Comparison of ENCODE assay signal across 8 cellular contexts in the genomic region with DNA sequence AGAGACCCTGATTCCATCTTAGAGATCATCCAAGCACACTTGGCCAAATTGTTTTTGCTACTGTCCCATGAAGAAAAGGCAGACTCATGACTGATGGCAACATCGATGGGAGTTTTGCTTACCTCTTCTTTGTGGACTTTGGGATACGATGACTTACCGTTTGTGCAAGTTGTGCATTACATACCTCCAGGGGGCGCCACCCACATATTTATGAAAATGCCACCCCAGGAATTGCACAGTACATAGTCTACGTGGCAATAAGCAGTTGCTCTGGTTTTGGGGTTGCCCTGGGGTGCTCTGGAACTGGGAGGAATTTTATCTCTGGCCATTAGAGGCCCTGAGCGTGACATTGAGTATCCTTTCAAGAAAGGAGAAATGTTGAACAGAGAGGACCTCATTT.
DNase-seq lines count a peak whose midpoint lies in the region; ATAC-seq and TF ChIP-seq lines count a peak whose summit lies in the region.
"Not testable (repeated sequence)": the region's sequence is repeated elsewhere in the genome, so short reads cannot be mapped to it uniquely, and the experiment has no call there.

No MANE protein-coding gene starts in this region.

- not testable (repeated sequence) for H3K27me3 Mint-ChIP-seq in Caco-2 (ENCODE audit: insufficient read depth, unreplicated experiment); activated CD4-positive, alpha-beta T cell treated with anti-CD3 and anti-CD28 coated beads, Interleukin-2, amount 10 ng/mL, durations not matched to agents 24 days and 14 days

- H2AFZ ChIP-seq in KMS-11 (ENCODE audit: low read depth); PC-3 (ENCODE audit: low read length): not testable (repeated sequence)

- H3F3A ChIP-seq in PC-3 (ENCODE audit: low read length, unreplicated experiment), result not testable (repeated sequence)

- not testable (repeated sequence) for H3K27ac Mint-ChIP-seq in Caco-2 (ENCODE audit: unreplicated experiment); activated CD4-positive, alpha-beta T cell treated with anti-CD3 and anti-CD28 coated beads, Interleukin-2, amount 10 ng/mL, durations not matched to agents 24 days and 14 days

- not testable (repeated sequence) for H3K9ac ChIP-seq in KMS-11; PC-3 (ENCODE audit: low read length); adipocyte (ENCODE audit: low read length)

- not testable (repeated sequence) for H3K4me3 Mint-ChIP-seq in Caco-2 (ENCODE audit: unreplicated experiment); activated CD4-positive, alpha-beta T cell treated with anti-CD3 and anti-CD28 coated beads, Interleukin-2, amount 10 ng/mL, durations not matched to agents 24 days and 14 days

- H3K9me2 ChIP-seq in PC-3 (replicated peaks; ENCODE audit: low read length), result not testable (repeated sequence)

- H3K4me2 ChIP-seq in KMS-11; PC-3 (ENCODE audit: low read length): not testable (repeated sequence)

- H3K36me3 ChIP-seq in Caco-2 (ENCODE audit: control insufficient read depth, insufficient read depth, low read length); KMS-11 (ENCODE audit: insufficient read depth); PC-3 (ENCODE audit: low read depth, low read length); adipocyte (ENCODE audit: control insufficient read depth, insufficient read depth, low read length, severe bottlenecking); cardiac muscle cell: not testable (repeated sequence)

- not testable (repeated sequence) for H3K79me2 ChIP-seq in KMS-11 (ENCODE audit: insufficient read depth, low read depth); PC-3 (ENCODE audit: low read length)

- CTCF ChIA-PET in Caco-2 (lab: Charles Lee); PC-3 (lab: Charles Lee): not testable (repeated sequence)

- H3K9me3 Mint-ChIP-seq in Caco-2 (ENCODE audit: unreplicated experiment), result peaks cover 17% of the 10 kb centered on the region
- H3K9me3 Mint-ChIP-seq in activated CD4-positive, alpha-beta T cell treated with anti-CD3 and anti-CD28 coated beads, Interleukin-2, amount 10 ng/mL, durations not matched to agents 24 days and 14 days, result not testable (repeated sequence)

- BruUV-seq in Caco-2 (replicated peaks; lab: Mats Ljungman, UMichigan); PC-3 (replicated peaks; lab: Mats Ljungman, UMichigan): not testable (repeated sequence)

- H3K4me1 ChIP-seq in Caco-2; KMS-11 (ENCODE audit: low read depth, poor library complexity, severe bottlenecking); PC-3 (ENCODE audit: insufficient read depth, low read length); adipocyte (ENCODE audit: control insufficient read depth, insufficient read depth, low read length); cardiac muscle cell (ENCODE audit: low read depth): not testable (repeated sequence)

- intact Hi-C loops in Caco-2 (cut with micrococcal nuclease; ENCODE audit: unreplicated experiment), result loop anchor here (2.0 to 10.0 kb wide), 2 partner anchors 130 to 576 kb away; no protein-coding TSS in a partner anchor
- intact Hi-C loops in PC-3 (cut with micrococcal nuclease), result loop anchor here (1.0 to 5.0 kb wide), 4 partner anchors 52 to 212 kb away; no protein-coding TSS in a partner anchor
- intact Hi-C loops in activated CD4-positive, alpha-beta T cell treated with anti-CD3 and anti-CD28 coated beads, Interleukin-2, amount 10 ng/mL, durations not matched to agents 24 days and 14 days (cut with micrococcal nuclease), result loop anchor here (1.0 kb wide), 1 partner anchor 576 kb away; no protein-coding TSS in a partner anchor

- H3K9me3 ChIP-seq in Caco-2; PC-3 (ENCODE audit: low read length); adipocyte (ENCODE audit: control insufficient read depth, low read length); cardiac muscle cell (ENCODE audit: low read depth): not testable (repeated sequence)

- not testable (repeated sequence) for ATAC-seq in PC-3; omental fat pad (ENCODE audit: low FRiP score)

- not testable (repeated sequence) for H3K36me3 Mint-ChIP-seq in Caco-2 (ENCODE audit: insufficient read depth, unreplicated experiment); activated CD4-positive, alpha-beta T cell treated with anti-CD3 and anti-CD28 coated beads, Interleukin-2, amount 10 ng/mL, durations not matched to agents 24 days and 14 days (ENCODE audit: low read depth)

- not testable (repeated sequence) for H3K27me3 ChIP-seq in Caco-2 (replicated peaks; ENCODE audit: control insufficient read depth, insufficient read depth, low read length); KMS-11 (ENCODE audit: insufficient read depth, low read depth); PC-3 (ENCODE audit: low read length); adipocyte (replicated peaks; ENCODE audit: control insufficient read depth, insufficient read depth, low read length); cardiac muscle cell

- H3K4me3 ChIP-seq in Caco-2 (ENCODE audit: low read depth, low read length); KMS-11 (IDR thresholded peaks at IDR 0.05; ENCODE audit: insufficient read depth, low read depth, low read length); PC-3 (ENCODE audit: low read length); adipocyte (ENCODE audit: low read length); cardiac muscle cell: not testable (repeated sequence)

- POLR2A ChIA-PET in Caco-2 (lab: Charles Lee); PC-3 (lab: Charles Lee; ENCODE audit: unreplicated experiment): not testable (repeated sequence)

- not testable (repeated sequence) for H3K4me1 Mint-ChIP-seq in Caco-2 (ENCODE audit: low read depth, unreplicated experiment); activated CD4-positive, alpha-beta T cell treated with anti-CD3 and anti-CD28 coated beads, Interleukin-2, amount 10 ng/mL, durations not matched to agents 24 days and 14 days

- peak; percentile 12 to 42 for TF ChIP-seq CTCF in Caco-2 (IDR thresholded peaks at IDR 0.05; ENCODE audit: insufficient read depth in 1 of 2, low read depth in 1 of 2, low read length in 1 of 2, severe bottlenecking in 1 of 2, unreplicated experiment in 1 of 2)
- TF ChIP-seq CTCF in KMS-11 (conservative IDR thresholded peaks at IDR 0.05; ENCODE audit: low read depth, low read length), result peak; percentile 33
- peak; percentile 52 for TF ChIP-seq CTCF in PC-3 (conservative IDR thresholded peaks at IDR 0.05; ENCODE audit: low read depth, low read length)
- TF ChIP-seq CTCF in cardiac muscle cell (IDR thresholded peaks at IDR 0.05; ENCODE audit: low read depth, low read length), result peak; percentile 22
- TF ChIP-seq CTCF in omental fat pad (IDR thresholded peaks at IDR 0.05), result not testable (repeated sequence)

- H4K20me1 ChIP-seq in KMS-11 (ENCODE audit: insufficient read depth); PC-3 (ENCODE audit: low read length): not testable (repeated sequence)

- DNase-seq in Caco-2 (peak; percentile 57 to 67), PC-3 (peak; percentile 55), adipocyte (ENCODE audit: low read depth) (peak; percentile 13), cardiac muscle cell (ENCODE audit: low read depth in 1 of 2, low spot score in 1 of 2) (peak; percentile 41 to 49), omental fat pad (ENCODE audit: low spot score) (peak; percentile 62)
- peak; percentile 85 for DNase-seq in activated CD4-positive, alpha-beta T cell treated with anti-CD3 and anti-CD28 coated beads, Interleukin-2, amount 10 ng/mL, durations not matched to agents 24 days and 14 days
- DNase-seq in stimulated activated CD8-positive, alpha-beta memory T cell treated with anti-CD3 and anti-CD28 coated beads, Interleukin-4, amount 100 ng/mL, for 4 hours (ENCODE audit: low read depth in 2 of 2, low spot score in 1 of 2), result peak; percentile 10 to 43

- not testable (repeated sequence) for H3K27ac ChIP-seq in KMS-11; PC-3 (ENCODE audit: low read length); cardiac muscle cell

Comparison
In these comparisons a context has a peak if more than half of its experiments do, and no peak if none do; other contexts are left out.
1. DNase-seq: peak in every context shown above with its lines; median percentile 85 in activated CD4-positive, alpha-beta T cell treated with anti-CD3 and anti-CD28 coated beads, Interleukin-2, amount 10 ng/mL, durations not matched to agents 24 days and 14 days; 62 in Caco-2; 62 in omental fat pad; 55 in PC-3; 45 in cardiac muscle cell; 26 in stimulated activated CD8-positive, alpha-beta memory T cell treated with anti-CD3 and anti-CD28 coated beads, Interleukin-4, amount 100 ng/mL, for 4 hours; 13 in adipocyte.